In genomic region chr1:82106672-82107071, GRCh38 we compare ENCODE assay signal across 10 cellular contexts.
"Had no signal": no experiment of that assay in that cellular context is flagged by ENCODE, and none has a peak within 500 bp of the region (broad histone marks: within the 10 kb centered on the region; RNA-seq: fewer than 3 reads in every experiment).

No MANE protein-coding gene starts in this region.

- H3K36me3 ChIP-seq: HAP-1 had no signal

- H3K9me3 ChIP-seq: HAP-1 had no signal

- H2AFZ ChIP-seq: GM23248 had no signal

- H3K4me3 ChIP-seq: GM23248, HAP-1, K562 had no signal

- ATAC-seq: HCT116, K562 had no signal

- H3K4me1 ChIP-seq: HAP-1 had no signal

- H3K9ac ChIP-seq: GM23248 had no signal

- DNase-seq: GM23248, GOT3, H7, HFFc6, IMR-90, KG1 had no signal

- H3K27ac ChIP-seq: GM23248, HL-60 had no signal

- FAIRE-seq: K562 had no signal
